ENCODE assay signal across 7 cellular contexts in genomic region chr14:74401504-74402241, GRCh38. TPM values are rescaled to one million over a fixed set of nuclear protein-coding genes. Genes with fewer than 3 reads are reported as not detected.
DNase-seq lines count a peak whose midpoint lies in the region; ATAC-seq and TF ChIP-seq lines count a peak whose summit lies in the region.

No MANE protein-coding gene starts in this region.

- no peaks in the 10 kb centered on the region for H3K9me3 ChIP-seq in OCI-LY1 (ENCODE audit: low read length)

- peak; percentile 46 for DNase-seq in activated gamma-delta T cell treated with anti-CD3 and anti-CD28 coated beads, Interleukin-2, amount 50 U/mL, for 16 hours (ENCODE audit: low read depth)
- DNase-seq in kidney epithelial cell (ENCODE audit: low read depth) = peak; percentile 12
- peak; percentile 35 to 44 for DNase-seq in stimulated activated CD4-positive, alpha-beta T cell treated with anti-CD3 and anti-CD28 coated beads, Interleukin-4, amount 100 ng/mL, for 48 hours (ENCODE audit: low read depth in 2 of 2)
- DNase-seq in AG20443 (ENCODE audit: low spot score) = no peak

- no peaks in the 10 kb centered on the region for H3K36me3 ChIP-seq in OCI-LY1 (ENCODE audit: insufficient read depth, low read length)
- H3K36me3 ChIP-seq in kidney epithelial cell (ENCODE audit: control insufficient read depth, insufficient read depth, low read length) = no peaks in the 10 kb centered on the region

- H3K27ac ChIP-seq in OCI-LY1 (ENCODE audit: low read depth, low read length, poor library complexity, severe bottlenecking) = peak overlapping the region; percentile 59

- H3K27me3 ChIP-seq in OCI-LY1 (ENCODE audit: insufficient read depth, low read length) = no peaks in the 10 kb centered on the region
- peaks cover 18% of the 10 kb centered on the region for H3K27me3 ChIP-seq in kidney epithelial cell (ENCODE audit: control insufficient read depth, insufficient read depth, low read length)

- no peaks in the 10 kb centered on the region for H4K20me1 ChIP-seq in OCI-LY1 (ENCODE audit: insufficient read depth, low read length)

- peak overlapping the region; percentile 57 for H3K4me2 ChIP-seq in OCI-LY1 (ENCODE audit: low read length)

- TF ChIP-seq CTCF in OCI-LY1 (IDR thresholded peaks at IDR 0.05; ENCODE audit: low read length) (no peak), kidney epithelial cell (IDR thresholded peaks at IDR 0.05; ENCODE audit: insufficient read depth, low read length, poor library complexity, severe bottlenecking) (no peak)

- H2AFZ ChIP-seq in OCI-LY1 (ENCODE audit: low read length) = no peak overlapping the region

- peak; percentile 75 for ATAC-seq in GM18867 (IDR thresholded peaks at IDR 0.05; ENCODE audit: unreplicated experiment)
- ATAC-seq in HG02798 (IDR thresholded peaks at IDR 0.05; ENCODE audit: poor library complexity, unreplicated experiment) = peak; percentile 81

- peak overlapping the region; percentile 37; the same call in 1 of the 2 replicates for H3K9ac ChIP-seq in OCI-LY1 (ENCODE audit: low read length)

- no peaks in the 10 kb centered on the region for H3K9me2 ChIP-seq in OCI-LY1 (ENCODE audit: low read depth, low read length)

- H3K79me2 ChIP-seq in OCI-LY1 (ENCODE audit: insufficient read depth, low read length) = no peaks in the 10 kb centered on the region

- peaks cover 32% of the 10 kb centered on the region for H3K4me1 ChIP-seq in OCI-LY1 (ENCODE audit: insufficient read depth, low read length, severe bottlenecking)

- H3F3A ChIP-seq in OCI-LY1 (ENCODE audit: insufficient read depth, low read length) = no peaks in the 10 kb centered on the region

- H3K4me3 ChIP-seq in OCI-LY1 (ENCODE audit: low read depth, low read length, poor library complexity, severe bottlenecking) = peak overlapping the region; percentile 27
- H3K4me3 ChIP-seq in kidney epithelial cell (ENCODE audit: low read depth, low read length) = no peak overlapping the region

RNA-seq across cellular contexts. Expression of gene SYNDIG1L, which starts 24.3 kb away (rescaled TPM):
- total RNA-seq in kidney epithelial cell = not detected in 2 replicates

RNA-seq across cellular contexts. Expression of gene VRTN, which starts 53.4 kb away (rescaled TPM):
- total RNA-seq in kidney epithelial cell = not detected in 2 replicates
